In the genomic region with DNA sequence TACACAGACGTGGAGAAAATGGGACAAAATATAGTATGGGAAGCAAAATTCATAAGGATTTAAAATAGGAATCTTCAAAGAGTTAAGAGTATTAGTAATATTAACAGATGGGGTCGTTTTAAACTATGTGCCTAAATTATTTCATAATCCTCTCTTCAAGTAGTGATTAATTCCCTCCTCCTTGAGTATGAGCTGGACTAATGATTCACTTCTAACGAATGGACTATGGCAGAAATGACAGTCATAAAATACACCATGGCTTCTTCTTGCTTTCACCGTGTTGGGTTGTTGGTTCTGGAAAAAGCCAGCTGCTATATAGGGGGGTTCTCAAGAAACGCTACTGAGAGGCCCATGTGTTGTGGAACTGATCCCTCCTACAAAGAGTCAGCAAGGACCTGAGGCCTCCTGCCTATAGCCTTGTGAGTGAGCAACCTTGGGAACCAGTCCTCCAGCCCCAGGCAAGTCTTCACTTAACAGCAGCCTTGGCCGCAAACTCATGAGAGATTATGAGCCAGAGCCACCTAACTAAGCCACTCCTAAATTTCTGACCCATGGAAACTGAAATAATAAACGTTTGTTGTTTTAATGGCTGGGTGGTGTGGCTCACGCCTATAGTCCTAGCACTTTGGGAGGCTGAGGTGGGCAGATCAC, we compare ENCODE assay signal across 31 cellular contexts.
DNase-seq lines count a peak whose midpoint lies in the region; ATAC-seq and TF ChIP-seq lines count a peak whose summit lies in the region.
"Had no signal": no experiment of that assay in that cellular context is flagged by ENCODE, and none has a peak within 500 bp of the region (broad histone marks: within the 10 kb centered on the region; RNA-seq: fewer than 3 reads in every experiment).

No MANE protein-coding gene starts in this region.

- H4K8ac ChIP-seq in IMR-90 (ENCODE audit: low read depth in 2 of 2, low read length in 2 of 2): no peak overlapping the region

- no peak overlapping the region for H2BK20ac ChIP-seq in IMR-90 (ENCODE audit: low read depth, low read length)

- no peak for TF ChIP-seq RAD21 in IMR-90 (IDR thresholded peaks at IDR 0.05; ENCODE audit: low read length)

- no peaks in the 10 kb centered on the region for H3K9me1 ChIP-seq in IMR-90 (ENCODE audit: insufficient read depth, low read length)

- dilution Hi-C loops in IMR-90 (cut with HindIII; ENCODE audit: low sequenced_read_pairs, unreplicated experiment): loop anchor here (25.0 kb wide), 1 partner anchor 111 kb away; a partner anchor contains a TSS

- peaks cover under 1% of the 10 kb centered on the region; the same call in 1 of the 2 replicates for H3K4me1 ChIP-seq in IMR-90 (ENCODE audit: control insufficient read depth, insufficient read depth, low read length)
- H3K4me1 ChIP-seq in ascending aorta: peaks cover 16 to 44% of the 10 kb centered on the region in 2 donors
- H3K4me1 ChIP-seq in foreskin keratinocyte: no peaks in the 10 kb centered on the region
- peaks cover 8 to 10% of the 10 kb centered on the region in 2 donors for H3K4me1 ChIP-seq in aorta (ENCODE audit: control insufficient read depth in 1 of 2, insufficient read depth in 2 of 2, low read length in 2 of 2)
- H3K4me1 ChIP-seq in mucosa of descending colon (ENCODE audit: low read depth): no peaks in the 10 kb centered on the region
- H3K4me1 ChIP-seq: prostate gland had no signal

- H4K5ac ChIP-seq in IMR-90 (ENCODE audit: low read depth, low read length): no peak overlapping the region

- no peak for TF ChIP-seq POLR2A in IMR-90 (IDR thresholded peaks at IDR 0.05; ENCODE audit: low read depth, low read length)

- DNase-seq in IMR-90 (peak; percentile 38), ascending aorta (ENCODE audit: low spot score in 2 of 2) (no peak), foreskin keratinocyte (peak; percentile 37 to 70), aorta (peak in 1 of 2 donors; percentile 26), WERI-Rb-1 (no peak), mucosa of descending colon (no peak), OCI-M2 (lab: John Stamatoyannopoulos, UW; ENCODE audit: unreplicated experiment) (no peak)
- DNase-seq: activated CD4-positive, alpha-beta T cell treated with anti-CD3 and anti-CD28 coated beads, Interleukin-2, amount 10 ng/mL, durations not matched to agents 24 days and 14 days; activated gamma-delta T cell treated with Interleukin-2 at 50 U/mL for 16 hours; activated naive CD8-positive, alpha-beta T cell treated with anti-CD3 and anti-CD28 coated beads, Interleukin-2, amount 10 ng/mL, durations not matched to agents 7 days and 5 days; activated T-cell treated with anti-CD3 and anti-CD28 coated beads, Interleukin-2, amount 50 U/mL, for 4 hours; COR-L47; GDM1; Karpas-422; mesenchymal stem cell; NCI-H1417 treated with DMSO at 0.1 percent for 48 hours; NCI-H2029 treated with DMSO at 0.1 percent for 48 hours; NCI-H526 treated with DMSO at 0.1 percent for 48 hours; NK-92 treated with Interleukin-12 subunit alpha and Interleukin-12 subunit beta, amount 100 ng/mL, for 24 hours; PC-9; SIG-M5; stimulated activated CD4-positive, alpha-beta T cell treated with anti-CD3 and anti-CD28 coated beads, Interleukin-4, amount 100 ng/mL, for 24 hours; T-helper 9 cell; trophoblast cell had no signal

- CTCF ChIA-PET in IMR-90 (lab: Yijun Ruan, JAX): no interaction called here

- H3K56ac ChIP-seq in IMR-90 (ENCODE audit: extremely low read depth, insufficient read depth, low read length): no peak overlapping the region

- H4K20me1 ChIP-seq in IMR-90 (ENCODE audit: insufficient read depth, low read length): no peaks in the 10 kb centered on the region

- H3K79me1 ChIP-seq in IMR-90 (ENCODE audit: low read depth in 1 of 2, low read length in 2 of 2): no peaks in the 10 kb centered on the region

- no peak overlapping the region for H2BK120ac ChIP-seq in IMR-90 (ENCODE audit: low read depth, low read length)

- no peak overlapping the region for H3K4me2 ChIP-seq in IMR-90 (ENCODE audit: low read depth, low read length)
- H3K4me2 ChIP-seq: PC-9 had no signal

- H3K27me3 ChIP-seq in IMR-90 (ENCODE audit: control insufficient read depth, insufficient read depth, low read length) (no peaks in the 10 kb centered on the region), ascending aorta (no peaks in the 10 kb centered on the region), foreskin keratinocyte (no peaks in the 10 kb centered on the region), aorta (ENCODE audit: control insufficient read depth in 1 of 2, insufficient read depth in 2 of 2, low read length in 1 of 2) (no peaks in the 10 kb centered on the region), WERI-Rb-1 (ENCODE audit: insufficient read depth, low read depth, severe bottlenecking) (no peaks in the 10 kb centered on the region)

- POLR2A ChIA-PET in IMR-90 (lab: Charles Lee; ENCODE audit: unreplicated experiment): no interaction called here

- no peak overlapping the region for H3K4ac ChIP-seq in IMR-90 (ENCODE audit: low read depth, low read length)

- no peak overlapping the region for H3K23ac ChIP-seq in IMR-90 (ENCODE audit: low read depth, low read length)

- no peak for TF ChIP-seq CTCF in IMR-90 (conservative IDR thresholded peaks at IDR 0.05; ENCODE audit: low read depth, low read length)
- no peak for TF ChIP-seq CTCF in ascending aorta (IDR thresholded peaks at IDR 0.05)
- no peak for TF ChIP-seq CTCF in foreskin keratinocyte (conservative IDR thresholded peaks at IDR 0.05)
- no peak for TF ChIP-seq CTCF in WERI-Rb-1 (IDR thresholded peaks at IDR 0.05; ENCODE audit: low read depth, low read length)
- TF ChIP-seq CTCF in mucosa of descending colon (IDR thresholded peaks at IDR 0.05): no peak

- no peak overlapping the region for H3K14ac ChIP-seq in IMR-90 (replicated peaks; ENCODE audit: low read depth, low read length)

- intact Hi-C loops in IMR-90 (cut with micrococcal nuclease): no loop called here
- intact Hi-C loops in ascending aorta (cut with DNase I): loop anchor here (2.0 kb wide), 1 partner anchor 29 kb away; no protein-coding TSS in a partner anchor
- intact Hi-C loops in aorta (cut with DNase I): loop anchor here (2.0 to 5.0 kb wide), 3 partner anchors 15 to 79 kb away; a partner anchor contains a TSS
- intact Hi-C loops in mucosa of descending colon (cut with DNase I, micrococcal nuclease): no loop called here

- H3K9ac ChIP-seq in IMR-90 (ENCODE audit: low read depth, low read length): no peak overlapping the region

- no peak overlapping the region for H4K91ac ChIP-seq in IMR-90 (ENCODE audit: insufficient read depth, low read depth, low read length)

- no peak overlapping the region; the same call in 1 of the 2 replicates for H2AK5ac ChIP-seq in IMR-90 (ENCODE audit: low read depth, low read length)

- peak overlapping the region; percentile 14; the same call in 1 of the 3 replicates for H2BK15ac ChIP-seq in IMR-90 (ENCODE audit: low read depth, low read length)

- H3K36me3 ChIP-seq in IMR-90 (ENCODE audit: control insufficient read depth, insufficient read depth, low read length) (no peaks in the 10 kb centered on the region), ascending aorta (no peaks in the 10 kb centered on the region), aorta (ENCODE audit: control insufficient read depth in 1 of 2, insufficient read depth in 2 of 2, low read length in 1 of 2) (no peaks in the 10 kb centered on the region), WERI-Rb-1 (no peaks in the 10 kb centered on the region), mucosa of descending colon (ENCODE audit: low read depth) (no peaks in the 10 kb centered on the region)
- H3K36me3 ChIP-seq: neutrophil, prostate gland had no signal

- no peak overlapping the region for H3K18ac ChIP-seq in IMR-90 (ENCODE audit: low read depth, low read length)

- WGBS in IMR-90 (ENCODE audit: extremely low coverage in 2 of 2, insufficient read length in 1 of 2), 2 experiments: no CpG with 5 or more reads among the region's 8 CpGs
- 73 to 80% methylated on average over 8 of the region's 8 CpGs for WGBS in aorta, 2 donors

- ATAC-seq in IMR-90 (ENCODE audit: low read depth): peak; percentile 42; the same call in 1 of the 2 replicates
- ATAC-seq in foreskin keratinocyte: peak; percentile 70
- no peak for ATAC-seq in aorta (ENCODE audit: low FRiP score)
- no peak for ATAC-seq in mucosa of descending colon
- ATAC-seq: activated T-cell treated with anti-CD3 and anti-CD28 coated beads, Interleukin-2, amount 50 U/mL, for 4 hours; HCT116; HepG2; left lobe of liver; sciatic nerve had no signal

- no peak overlapping the region for H2BK5ac ChIP-seq in IMR-90 (ENCODE audit: low read depth, low read length, poor library complexity, severe bottlenecking)

- in situ Hi-C loops in IMR-90 (cut with MboI; ENCODE audit: low sequenced_read_pairs): loop anchor here (25.0 kb wide), 1 partner anchor 536 kb away; no protein-coding TSS in a partner anchor

- H3K9me3 ChIP-seq in IMR-90 (ENCODE audit: control insufficient read depth, insufficient read depth, low read length) (peaks cover 5% of the 10 kb centered on the region), ascending aorta (no peaks in the 10 kb centered on the region), aorta (ENCODE audit: control insufficient read depth, low read length) (no peaks in the 10 kb centered on the region), WERI-Rb-1 (ENCODE audit: severe bottlenecking) (no peaks in the 10 kb centered on the region), mucosa of descending colon (no peaks in the 10 kb centered on the region)
- H3K9me3 ChIP-seq: neutrophil, prostate gland had no signal

- H3K4me3 ChIP-seq in IMR-90 (ENCODE audit: insufficient read depth, low read depth, low read length): no peak overlapping the region
- no peak overlapping the region for H3K4me3 ChIP-seq in ascending aorta
- no peak overlapping the region for H3K4me3 ChIP-seq in aorta (ENCODE audit: low read length in 2 of 2)
- H3K4me3 ChIP-seq in WERI-Rb-1 (ENCODE audit: low read depth, low read length): no peak overlapping the region
- H3K4me3 ChIP-seq in mucosa of descending colon: no peak overlapping the region
- H3K4me3 ChIP-seq: PC-9, prostate gland had no signal

- H2AK9ac ChIP-seq in IMR-90 (replicated peaks; ENCODE audit: low read depth, low read length, poor library complexity): no peak overlapping the region

- no peak overlapping the region for H2AFZ ChIP-seq in IMR-90 (replicated peaks; ENCODE audit: low read length, poor library complexity)
- H2AFZ ChIP-seq: PC-9 had no signal

- H3K27ac ChIP-seq in IMR-90 (ENCODE audit: insufficient read depth, low read length) (no peak overlapping the region), ascending aorta (peak overlapping the region; percentile 93 to 95), foreskin keratinocyte (no peak overlapping the region), aorta (ENCODE audit: low read depth in 1 of 2, low read length in 2 of 2) (peak overlapping the region; percentile 51 to 93), WERI-Rb-1 (no peak overlapping the region)
- H3K27ac ChIP-seq: C4-2B, neutrophil, PC-9, prostate gland had no signal

- no TSS peak for BruUV-seq in IMR-90 (replicated peaks; lab: Mats Ljungman, UMichigan)

TF ChIP-seq in IMR-90, 13 proteins besides CTCF, POLR2A, EP300 and RAD21:
- no peak for TF ChIP-seq MAZ (IDR thresholded peaks at IDR 0.05; ENCODE audit: borderline replicate concordance, low read depth, low read length)
- no peak for TF ChIP-seq BHLHE40 (IDR thresholded peaks at IDR 0.05; ENCODE audit: low read depth, low read length)
- TF ChIP-seq MAFK (IDR thresholded peaks at IDR 0.05; ENCODE audit: low read depth, low read length): no peak

Comparison
In these comparisons a context has a peak if more than half of its experiments do, and no peak if none do; other contexts are left out.
1. ATAC-seq: peak in IMR-90 (single experiment) and foreskin keratinocyte (single experiment); none in aorta (single experiment) and mucosa of descending colon (single experiment).
2. DNase-seq: peak in IMR-90 (single experiment) and foreskin keratinocyte (2 of 2); none in ascending aorta (0 of 2), WERI-Rb-1 (single experiment), mucosa of descending colon (0 of 3) and OCI-M2 (single experiment).
3. H3K27ac ChIP-seq: peak in ascending aorta (2 of 2) and aorta (2 of 2); none in IMR-90 (single experiment), foreskin keratinocyte (single experiment) and WERI-Rb-1 (single experiment).
4. intact Hi-C loops: an anchor here in ascending aorta (2.0 kb wide) and aorta (2.0 to 5.0 kb wide); none called in IMR-90 and mucosa of descending colon.